In genomic region chr1:237713886-237714285, GRCh38 we compare ENCODE assay signal across 22 cellular contexts.
A peak's percentile ranks its signal among the peaks of the same experiment; 100 is the strongest.
DNase-seq lines count a peak whose midpoint lies in the region; ATAC-seq, FAIRE-seq and TF ChIP-seq lines count a peak whose summit lies in the region.
"Had no signal": no experiment of that assay in that cellular context is flagged by ENCODE, and none has a peak within 500 bp of the region (broad histone marks: within the 10 kb centered on the region; RNA-seq: fewer than 3 reads in every experiment).

No MANE protein-coding gene starts in this region.

- TF ChIP-seq CTCF in D721Med (IDR thresholded peaks at IDR 0.05; ENCODE audit: insufficient read depth, missing control alignments) (no peak), MM.1S (IDR thresholded peaks at IDR 0.05; ENCODE audit: low read length) (no peak), BE2C (IDR thresholded peaks at IDR 0.05; ENCODE audit: low read depth, low read length) (no peak)

- H3K4me2 ChIP-seq in MM.1S (ENCODE audit: low read depth, low read length), result peak overlapping the region; percentile 56

- H3K4me1 ChIP-seq in MM.1S (ENCODE audit: low read length) (peaks cover 6% of the 10 kb centered on the region; the same call in 1 of the 2 replicates), BE2C (no peaks in the 10 kb centered on the region)
- H3K4me1 ChIP-seq: body of pancreas, upper lobe of right lung had no signal

- peak overlapping the region; percentile 61 for H2AFZ ChIP-seq in MM.1S (ENCODE audit: low read length)

- no peaks in the 10 kb centered on the region for H3K9me2 ChIP-seq in MM.1S (replicated peaks; ENCODE audit: insufficient read depth, low read length)

- ATAC-seq in HG02938 (IDR thresholded peaks at IDR 0.05; ENCODE audit: unreplicated experiment), result no peak
- ATAC-seq: activated CD8-positive, alpha-beta T cell treated with anti-CD3 and anti-CD28 coated beads for 36 hours; activated naive CD8-positive, alpha-beta T cell treated with anti-CD3 and anti-CD28 coated beads, Interleukin-2, amount 50 U/mL, for 24 hours; body of pancreas; naive thymus-derived CD4-positive, alpha-beta T cell; upper lobe of right lung had no signal

- DNase-seq in D721Med (ENCODE audit: insufficient read length, low spot score) (no peak), MM.1S (peak; percentile 83), cerebellar cortex (ENCODE audit: low spot score) (peak; percentile 7), midbrain (lab: John Stamatoyannopoulos, UW) (peak; percentile 61), GM12891 (ENCODE audit: insufficient read length, low spot score) (no peak), BE2C (no peak)
- no peak for DNase-seq in activated CD4-positive, CD25-positive, alpha-beta regulatory T cell (lab: John Stamatoyannopoulos, UW)
- DNase-seq: activated CD8-positive, alpha-beta T cell treated with anti-CD3 and anti-CD28 coated beads for 36 hours; activated gamma-delta T cell; activated naive CD8-positive, alpha-beta T cell treated with anti-CD3 and anti-CD28 coated beads, Interleukin-2, amount 50 U/mL, for 24 hours; activated T-cell treated with anti-CD3 and anti-CD28 coated beads for 4 hours; body of pancreas; effector CD8-positive, alpha-beta T cell; GDM1; naive thymus-derived CD4-positive, alpha-beta T cell; NCI-H2081; right cardiac atrium; upper lobe of right lung had no signal

- no peaks in the 10 kb centered on the region for H3F3A ChIP-seq in MM.1S (ENCODE audit: insufficient read depth, low read length)

- no peaks in the 10 kb centered on the region for H4K20me1 ChIP-seq in MM.1S (ENCODE audit: insufficient read depth, low read length)

- H3K79me2 ChIP-seq in MM.1S (ENCODE audit: low read length), result no peaks in the 10 kb centered on the region

- H3K4me3 ChIP-seq in MM.1S (ENCODE audit: low read length) (peak overlapping the region; percentile 24), BE2C (ENCODE audit: low read depth, low read length) (no peak overlapping the region)
- H3K4me3 ChIP-seq: body of pancreas, HAP-1, upper lobe of right lung had no signal

- H3K9me3 ChIP-seq in MM.1S (replicated peaks; ENCODE audit: insufficient read depth, low read length), result no peaks in the 10 kb centered on the region
- no peaks in the 10 kb centered on the region for H3K9me3 ChIP-seq in BE2C
- H3K9me3 ChIP-seq: body of pancreas, HAP-1, upper lobe of right lung had no signal

- no peak for TF ChIP-seq POLR2A in GM12891 (IDR thresholded peaks at IDR 0.05; ENCODE audit: low read depth, low read length)

- peak overlapping the region; percentile 18; the same call in 1 of the 2 replicates for H3K27ac ChIP-seq in MM.1S (ENCODE audit: low read length)
- H3K27ac ChIP-seq: body of pancreas, RWPE1, upper lobe of right lung had no signal

- H3K9ac ChIP-seq in MM.1S (ENCODE audit: low read length), result peak overlapping the region; percentile 11; the same call in 1 of the 2 replicates

- H3K27me3 ChIP-seq in MM.1S (replicated peaks; ENCODE audit: insufficient read depth, low read length) (no peaks in the 10 kb centered on the region), BE2C (no peaks in the 10 kb centered on the region)
- H3K27me3 ChIP-seq: body of pancreas, upper lobe of right lung had no signal

- no peaks in the 10 kb centered on the region for H3K36me3 ChIP-seq in MM.1S (replicated peaks; ENCODE audit: insufficient read depth, low read length)
- H3K36me3 ChIP-seq in BE2C, result no peaks in the 10 kb centered on the region
- H3K36me3 ChIP-seq: HAP-1, upper lobe of right lung had no signal

- FAIRE-seq in D721Med (lab: Jason Lieb, UNC), result peak; percentile 90
- no peak for FAIRE-seq in GM12891 (lab: Jason Lieb, UNC)
- FAIRE-seq: frontal cortex had no signal

TF ChIP-seq in GM12891, 5 proteins besides CTCF, POLR2A, EP300 and RAD21:
- no peak for TF ChIP-seq POU2F2 (IDR thresholded peaks at IDR 0.05; ENCODE audit: low read depth, low read length)

Comparison
In these comparisons a context has a peak if more than half of its experiments do, and no peak if none do; other contexts are left out.
1. DNase-seq: peak in MM.1S (single experiment), cerebellar cortex (single experiment) and midbrain (single experiment); none in D721Med (single experiment), activated CD4-positive, CD25-positive, alpha-beta regulatory T cell (0 of 4), GM12891 (single experiment) and BE2C (single experiment).